In the genomic region with DNA sequence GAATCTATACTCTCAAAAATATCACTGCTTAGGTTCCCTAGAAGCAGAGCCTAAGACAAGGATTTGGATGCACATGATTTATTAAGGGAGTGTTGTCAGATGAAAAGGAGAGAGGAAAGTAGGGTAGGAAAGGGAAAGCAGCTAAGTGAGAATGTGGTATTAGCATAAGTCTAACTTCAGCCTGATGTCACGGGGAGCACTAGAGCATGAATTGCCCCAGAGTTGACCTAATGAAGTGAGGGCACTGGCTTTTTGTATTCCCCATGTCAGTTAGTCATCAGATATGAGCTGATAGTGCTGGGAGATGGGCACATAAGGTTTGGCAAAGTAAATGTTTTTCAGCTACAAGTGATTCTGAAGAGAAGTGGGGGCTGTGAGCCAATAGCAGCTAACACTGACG, we compare ENCODE assay signal across 29 cellular contexts.
DNase-seq lines count a peak whose midpoint lies in the region; ATAC-seq and TF ChIP-seq lines count a peak whose summit lies in the region.
"Had no signal": no experiment of that assay in that cellular context is flagged by ENCODE, and none has a peak within 500 bp of the region (broad histone marks: within the 10 kb centered on the region; RNA-seq: fewer than 3 reads in every experiment).

No MANE protein-coding gene starts in this region.

- ATAC-seq in GM18517 (IDR thresholded peaks at IDR 0.05; ENCODE audit: unreplicated experiment) (peak; percentile 69), GM21825 (IDR thresholded peaks at IDR 0.05; ENCODE audit: unreplicated experiment) (peak; percentile 79), HG03432 (IDR thresholded peaks at IDR 0.05; ENCODE audit: unreplicated experiment) (peak; percentile 78)
- ATAC-seq: activated CD8-positive, alpha-beta memory T cell treated with anti-CD3 and anti-CD28 coated beads, Interleukin-2, amount 10 ng/mL, durations not matched to agents 7 days and 5 days; activated naive CD4-positive, alpha-beta T cell treated with anti-CD3 and anti-CD28 coated beads, Interleukin-2, amount 50 U/mL, for 72 hours; natural killer cell treated with Interleukin-12 subunit alpha and Interleukin-12 subunit beta and Interleukin-15 and Interleukin-18, amount 100 ng/mL, for 72 hours; T-cell; upper lobe of right lung had no signal

- H3K9me3 Mint-ChIP-seq in activated CD4-positive, alpha-beta memory T cell treated with anti-CD3 and anti-CD28 coated beads, Interleukin-2, amount 10 ng/mL, durations not matched to agents 7 days and 5 days: no peaks in the 10 kb centered on the region
- H3K9me3 Mint-ChIP-seq: activated naive CD4-positive, alpha-beta T cell treated with anti-CD3 and anti-CD28 coated beads, Interleukin-2, amount 50 U/mL, for 72 hours; H9; natural killer cell treated with Interleukin-12 subunit alpha and Interleukin-12 subunit beta and Interleukin-15 and Interleukin-18, amount 100 ng/mL, for 72 hours; T-cell had no signal

- H3K36me3 ChIP-seq in WERI-Rb-1: no peaks in the 10 kb centered on the region
- H3K36me3 ChIP-seq: sigmoid colon, upper lobe of right lung had no signal

- no peak overlapping the region for H3K27ac ChIP-seq in WERI-Rb-1
- H3K27ac ChIP-seq: parathyroid adenoma, sigmoid colon, upper lobe of right lung had no signal

- POLR2A ChIA-PET in activated CD4-positive, alpha-beta memory T cell treated with anti-CD3 and anti-CD28 coated beads, Interleukin-2, amount 10 ng/mL, durations not matched to agents 7 days and 5 days (lab: Charles Lee): interaction anchor here (0.6 kb wide), 1 partner anchor 696 kb away, joined by 3 read pairs; no protein-coding TSS in a partner anchor

- no peak overlapping the region for H3K4me3 ChIP-seq in WERI-Rb-1 (ENCODE audit: low read depth, low read length)
- H3K4me3 ChIP-seq: sigmoid colon, upper lobe of right lung had no signal

- H3K4me1 Mint-ChIP-seq in activated CD4-positive, alpha-beta memory T cell treated with anti-CD3 and anti-CD28 coated beads, Interleukin-2, amount 10 ng/mL, durations not matched to agents 7 days and 5 days: peaks cover 5% of the 10 kb centered on the region

- no peak overlapping the region for H3K27ac Mint-ChIP-seq in activated CD4-positive, alpha-beta memory T cell treated with anti-CD3 and anti-CD28 coated beads, Interleukin-2, amount 10 ng/mL, durations not matched to agents 7 days and 5 days
- H3K27ac Mint-ChIP-seq: activated CD4-positive, alpha-beta T cell treated with anti-CD3 and anti-CD28 coated beads, Interleukin-2, amount 10 ng/mL, durations not matched to agents 24 days and 14 days; activated CD8-positive, alpha-beta memory T cell treated with anti-CD3 and anti-CD28 coated beads, Interleukin-2, amount 10 ng/mL, durations not matched to agents 7 days and 5 days; activated naive CD4-positive, alpha-beta T cell treated with anti-CD3 and anti-CD28 coated beads, Interleukin-2, amount 50 U/mL, for 72 hours; natural killer cell treated with Interleukin-12 subunit alpha and Interleukin-12 subunit beta and Interleukin-15 and Interleukin-18, amount 100 ng/mL, for 72 hours; T-cell had no signal

- H3K27me3 Mint-ChIP-seq in activated CD4-positive, alpha-beta memory T cell treated with anti-CD3 and anti-CD28 coated beads, Interleukin-2, amount 10 ng/mL, durations not matched to agents 7 days and 5 days: no peaks in the 10 kb centered on the region
- H3K27me3 Mint-ChIP-seq: activated CD4-positive, alpha-beta T cell treated with anti-CD3 and anti-CD28 coated beads, Interleukin-2, amount 10 ng/mL, durations not matched to agents 24 days and 14 days; activated CD8-positive, alpha-beta memory T cell treated with anti-CD3 and anti-CD28 coated beads, Interleukin-2, amount 10 ng/mL, durations not matched to agents 7 days and 5 days; T-cell had no signal

- no peaks in the 10 kb centered on the region for H3K27me3 ChIP-seq in WERI-Rb-1 (ENCODE audit: insufficient read depth, low read depth, severe bottlenecking)
- H3K27me3 ChIP-seq: sigmoid colon, upper lobe of right lung had no signal

- H3K36me3 Mint-ChIP-seq in activated CD4-positive, alpha-beta memory T cell treated with anti-CD3 and anti-CD28 coated beads, Interleukin-2, amount 10 ng/mL, durations not matched to agents 7 days and 5 days (ENCODE audit: low read depth): no peaks in the 10 kb centered on the region
- H3K36me3 Mint-ChIP-seq: natural killer cell treated with Interleukin-12 subunit alpha and Interleukin-12 subunit beta and Interleukin-15 and Interleukin-18, amount 100 ng/mL, for 72 hours; T-cell had no signal

- CTCF ChIA-PET in activated CD4-positive, alpha-beta memory T cell treated with anti-CD3 and anti-CD28 coated beads, Interleukin-2, amount 10 ng/mL, durations not matched to agents 7 days and 5 days (lab: Charles Lee): no interaction called here

- DNase-seq in left kidney (ENCODE audit: low read depth, low spot score) (peak; percentile 59), WERI-Rb-1 (no peak), T-helper 2 cell (no peak), GOT3 (lab: John Stamatoyannopoulos, UW) (no peak)
- no peak for DNase-seq in activated CD4-positive, alpha-beta memory T cell treated with anti-CD3 and anti-CD28 coated beads, Interleukin-2, amount 10 ng/mL, durations not matched to agents 7 days and 5 days
- DNase-seq: activated CD4-positive, alpha-beta T cell treated with anti-CD3 and anti-CD28 coated beads, Interleukin-2, amount 10 ng/mL, durations not matched to agents 24 days and 14 days; activated CD8-positive, alpha-beta memory T cell treated with anti-CD3 and anti-CD28 coated beads, Interleukin-2, amount 10 ng/mL, durations not matched to agents 7 days and 5 days; C1 segment of cervical spinal cord; Calu3; effector CD4-positive, alpha-beta T cell; EL; erythroblast; foreskin fibroblast; H9; KBM-7; midbrain; NCI-H1436 treated with DMSO at 0.1 percent for 48 hours; NCI-H510A treated with DMSO at 0.1 percent for 48 hours; NK-92 treated with Interleukin-12 subunit alpha and Interleukin-12 subunit beta, amount 100 ng/mL, for 24 hours; sigmoid colon; stimulated activated CD4-positive, alpha-beta T cell treated with anti-CD3 and anti-CD28 coated beads, Interleukin-15, amount 100 ng/mL, for 24 hours; T-cell; upper lobe of right lung had no signal

- TF ChIP-seq CTCF in WERI-Rb-1 (IDR thresholded peaks at IDR 0.05; ENCODE audit: low read depth, low read length): no peak

- no peak overlapping the region for H3K4me3 Mint-ChIP-seq in activated CD4-positive, alpha-beta memory T cell treated with anti-CD3 and anti-CD28 coated beads, Interleukin-2, amount 10 ng/mL, durations not matched to agents 7 days and 5 days
- H3K4me3 Mint-ChIP-seq: activated CD4-positive, alpha-beta T cell treated with anti-CD3 and anti-CD28 coated beads, Interleukin-2, amount 10 ng/mL, durations not matched to agents 24 days and 14 days; activated CD8-positive, alpha-beta memory T cell treated with anti-CD3 and anti-CD28 coated beads, Interleukin-2, amount 10 ng/mL, durations not matched to agents 7 days and 5 days; H9; natural killer cell treated with Interleukin-12 subunit alpha and Interleukin-12 subunit beta and Interleukin-15 and Interleukin-18, amount 100 ng/mL, for 72 hours; T-cell had no signal

- H3K9me3 ChIP-seq in WERI-Rb-1 (ENCODE audit: severe bottlenecking): no peaks in the 10 kb centered on the region
- H3K9me3 ChIP-seq: sigmoid colon, upper lobe of right lung had no signal
